13 cellular contexts compared by ENCODE assay signal in genomic region chr20:53298900-53299299, GRCh38.
"Had no signal": no experiment of that assay in that cellular context is flagged by ENCODE, and none has a peak within 500 bp of the region (broad histone marks: within the 10 kb centered on the region; RNA-seq: fewer than 3 reads in every experiment).

No MANE protein-coding gene starts in this region.

- H3K4me1 ChIP-seq: thyroid gland, uterus had no signal

- H3K27ac ChIP-seq: dorsolateral prefrontal cortex, heart left ventricle, thyroid gland, uterus had no signal

- H3K9me3 ChIP-seq: heart left ventricle, thyroid gland, uterus had no signal

- ATAC-seq: heart left ventricle; naive thymus-derived CD8-positive, alpha-beta T cell; right cardiac atrium had no signal

- H3K27me3 ChIP-seq: thyroid gland, uterus had no signal

- DNase-seq: cortex of kidney; dorsolateral prefrontal cortex; effector CD8-positive, alpha-beta T cell; foreskin melanocyte; heart left ventricle; naive thymus-derived CD8-positive, alpha-beta T cell; posterior cingulate gyrus; right cardiac atrium; small intestine; stimulated activated CD4-positive, alpha-beta T cell treated with anti-CD3 and anti-CD28 coated beads, Interleukin-2, amount 100 ng/mL, for 48 hours; stimulated activated naive CD4-positive, alpha-beta T cell treated with Interleukin-2 at 50 U/mL for 16 hours; thyroid gland; uterus had no signal

- H3K4me3 ChIP-seq: dorsolateral prefrontal cortex, heart left ventricle, thyroid gland, uterus had no signal

- H3K36me3 ChIP-seq: heart left ventricle, thyroid gland, uterus had no signal
